Comparison of ENCODE assay signal across 9 cellular contexts in the genomic region with DNA sequence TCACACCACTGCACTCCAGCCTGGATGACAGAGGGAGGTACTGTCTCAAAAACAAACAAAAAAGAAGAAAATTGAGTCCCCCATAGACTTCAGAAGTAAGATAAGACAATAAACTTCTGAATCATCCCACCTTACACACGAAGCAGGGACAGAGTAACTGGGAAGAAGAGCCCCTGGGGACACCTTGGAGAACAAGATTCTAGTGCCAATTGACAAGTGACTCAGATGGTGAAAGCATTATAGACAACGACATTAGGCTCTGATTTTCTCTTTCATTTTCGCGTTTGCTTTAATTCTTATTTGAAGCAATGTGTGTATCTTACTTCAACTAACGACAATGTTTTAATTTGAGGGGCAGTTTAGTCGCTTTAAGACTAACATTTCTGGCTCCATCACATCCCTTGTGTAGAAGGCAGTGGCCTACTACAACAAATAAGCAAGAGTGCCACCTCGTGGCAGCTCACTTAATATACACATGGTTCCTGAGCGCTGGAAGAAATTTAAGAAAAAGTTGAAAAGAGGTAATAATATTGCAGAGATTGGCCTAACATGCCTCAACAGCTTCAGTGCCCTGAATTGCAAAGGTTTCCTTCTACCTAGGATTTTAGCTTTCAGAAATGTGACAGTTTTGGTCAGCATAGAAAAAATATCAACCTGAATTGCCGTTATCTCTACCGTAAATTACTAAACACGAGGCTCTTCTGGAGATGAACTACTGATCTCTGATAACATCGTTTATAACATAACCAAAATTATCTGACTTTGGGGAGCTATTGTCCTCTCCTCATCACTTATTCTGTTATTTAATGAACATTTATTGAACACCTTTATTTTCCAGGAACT. TPM values are rescaled to one million over a fixed set of nuclear protein-coding genes. Genes with fewer than 3 reads are reported as not detected.
DNase-seq lines count a peak whose midpoint lies in the region; ATAC-seq and TF ChIP-seq lines count a peak whose summit lies in the region.
"Had no signal": no experiment of that assay in that cellular context is flagged by ENCODE, and none has a peak within 500 bp of the region (broad histone marks: within the 10 kb centered on the region; RNA-seq: fewer than 3 reads in every experiment).

No MANE protein-coding gene starts in this region.

- no peaks in the 10 kb centered on the region for H3K36me3 Mint-ChIP-seq in activated CD4-positive, alpha-beta memory T cell treated with anti-CD3 and anti-CD28 coated beads for 36 hours
- H3K36me3 Mint-ChIP-seq in effector memory CD8-positive, alpha-beta T cell (ENCODE audit: insufficient read depth), result no peaks in the 10 kb centered on the region
- H3K36me3 Mint-ChIP-seq in mesothelial cell of epicardium, result no peaks in the 10 kb centered on the region
- H3K36me3 Mint-ChIP-seq: IgD-negative memory B cell had no signal

- H3K4me3 ChIP-seq in BE2C (ENCODE audit: low read depth, low read length), result no peak overlapping the region

- H3K9me3 Mint-ChIP-seq in activated CD4-positive, alpha-beta memory T cell treated with anti-CD3 and anti-CD28 coated beads for 36 hours, result no peaks in the 10 kb centered on the region
- H3K9me3 Mint-ChIP-seq in effector memory CD8-positive, alpha-beta T cell, result no peaks in the 10 kb centered on the region
- no peaks in the 10 kb centered on the region for H3K9me3 Mint-ChIP-seq in mesothelial cell of epicardium
- H3K9me3 Mint-ChIP-seq: IgD-negative memory B cell had no signal

- CTCF ChIA-PET in activated CD4-positive, alpha-beta memory T cell treated with anti-CD3 and anti-CD28 coated beads for 36 hours (lab: Charles Lee), result interaction anchor here (0.9 to 3.7 kb wide), 10 partner anchors 8 to 1918 kb away, joined by 3 to 38 read pairs (median 5); partner anchors contain the start of gene ASNS

- no peaks in the 10 kb centered on the region for H3K9me3 ChIP-seq in BE2C

- H3K4me1 ChIP-seq in BE2C, result 0 out of 2 replicates have a peak, but pooled peaks cover 3% of the 10 kb centered on the region

- POLR2A ChIA-PET in activated CD4-positive, alpha-beta memory T cell treated with anti-CD3 and anti-CD28 coated beads for 36 hours (lab: Charles Lee), result no interaction called here

- peaks cover 25% of the 10 kb centered on the region for H3K27me3 Mint-ChIP-seq in activated CD4-positive, alpha-beta memory T cell treated with anti-CD3 and anti-CD28 coated beads for 36 hours
- peaks cover 46 to 68% of the 10 kb centered on the region in 2 donors for H3K27me3 Mint-ChIP-seq in effector memory CD8-positive, alpha-beta T cell
- H3K27me3 Mint-ChIP-seq in mesothelial cell of epicardium (ENCODE audit: low read depth), result peaks cover 69% of the 10 kb centered on the region

- intact Hi-C loops in activated CD4-positive, alpha-beta memory T cell treated with anti-CD3 and anti-CD28 coated beads for 36 hours (cut with micrococcal nuclease), result loop anchor here (2.0 kb wide), 3 partner anchors 337 to 1919 kb away; no protein-coding TSS in a partner anchor

- H3K27me3 ChIP-seq in BE2C, result peaks cover 23% of the 10 kb centered on the region

- no peak overlapping the region for H3K4me3 Mint-ChIP-seq in activated CD4-positive, alpha-beta memory T cell treated with anti-CD3 and anti-CD28 coated beads for 36 hours
- no peak overlapping the region for H3K4me3 Mint-ChIP-seq in effector memory CD8-positive, alpha-beta T cell
- H3K4me3 Mint-ChIP-seq in mesothelial cell of epicardium, result no peak overlapping the region
- H3K4me3 Mint-ChIP-seq: IgD-negative memory B cell had no signal

- H3K36me3 ChIP-seq in BE2C, result no peaks in the 10 kb centered on the region

- no peak overlapping the region for H3K27ac Mint-ChIP-seq in activated CD4-positive, alpha-beta memory T cell treated with anti-CD3 and anti-CD28 coated beads for 36 hours
- no peak overlapping the region for H3K27ac Mint-ChIP-seq in effector memory CD8-positive, alpha-beta T cell
- no peak overlapping the region for H3K27ac Mint-ChIP-seq in mesothelial cell of epicardium
- H3K27ac Mint-ChIP-seq: IgD-negative memory B cell had no signal

- peak; percentile 76 for DNase-seq in BE2C
- peak; percentile 79 for DNase-seq in NCI-H69 (lab: John Stamatoyannopoulos, UW)
- DNase-seq in activated CD4-positive, alpha-beta memory T cell treated with anti-CD3 and anti-CD28 coated beads for 36 hours, result peak; percentile 70
- peak; percentile 40 to 50 (median 44) for DNase-seq in effector memory CD8-positive, alpha-beta T cell
- peak; percentile 40 to 73 for DNase-seq in mesothelial cell of epicardium (ENCODE audit: low spot score in 2 of 2, unreplicated experiment in 2 of 2)
- DNase-seq in stimulated activated CD8-positive, alpha-beta memory T cell treated with anti-CD3 and anti-CD28 coated beads, Interleukin-7, amount 100 ng/mL, for 24 hours (ENCODE audit: low read depth), result peak; percentile 11

- TF ChIP-seq CTCF in BE2C (IDR thresholded peaks at IDR 0.05; ENCODE audit: low read depth, low read length) (peak; percentile 73), mesothelial cell of epicardium (IDR thresholded peaks at IDR 0.05; ENCODE audit: unreplicated experiment) (peak; percentile 73)

- H3K4me1 Mint-ChIP-seq in activated CD4-positive, alpha-beta memory T cell treated with anti-CD3 and anti-CD28 coated beads for 36 hours (ENCODE audit: low read depth), result peaks cover 2% of the 10 kb centered on the region
- H3K4me1 Mint-ChIP-seq in effector memory CD8-positive, alpha-beta T cell (ENCODE audit: low read depth in 2 of 2), result no peaks in the 10 kb centered on the region
- no peaks in the 10 kb centered on the region for H3K4me1 Mint-ChIP-seq in mesothelial cell of epicardium

- ATAC-seq in GM19023 (IDR thresholded peaks at IDR 0.05; ENCODE audit: unreplicated experiment) (peak; percentile 80), HG03378 (IDR thresholded peaks at IDR 0.05; ENCODE audit: unreplicated experiment) (peak; percentile 90)
- peak; percentile 60 for ATAC-seq in effector memory CD8-positive, alpha-beta T cell (replicated peaks)

RNA-seq across cellular contexts. Expression of gene ASNS, which starts 36.7 kb away (rescaled TPM):
- 219 TPM for polyA plus RNA-seq in BE2C (2012; ENCODE audit: insufficient read depth, insufficient read length, low read depth)
- 100 to 1,000 TPM; 200 to 214 TPM for total RNA-seq in activated CD4-positive, alpha-beta memory T cell treated with anti-CD3 and anti-CD28 coated beads for 36 hours
- total RNA-seq in mesothelial cell of epicardium, result 26.1 to 27.5 TPM (median 26.8 TPM) in 3 replicates

Comparison
In these comparisons a context has a peak if more than half of its experiments do, and no peak if none do; other contexts are left out.
1. DNase-seq: peak in every context shown above with its lines; median percentile 79 in NCI-H69; 76 in BE2C; 70 in activated CD4-positive, alpha-beta memory T cell treated with anti-CD3 and anti-CD28 coated beads for 36 hours; 56 in mesothelial cell of epicardium; 44 in effector memory CD8-positive, alpha-beta T cell; 11 in stimulated activated CD8-positive, alpha-beta memory T cell treated with anti-CD3 and anti-CD28 coated beads, Interleukin-7, amount 100 ng/mL, for 24 hours.